Comparison of ENCODE assay signal across 1 cellular context in genomic region chr1:36778773-36779172, GRCh38.
TF ChIP-seq lines count a peak whose summit lies in the region.

No MANE protein-coding gene starts in this region.

TF ChIP-seq in GM23338, 12 proteins besides CTCF, POLR2A, EP300 and RAD21 (continued from another document):
- TF ChIP-seq ZNF462 (CRISPR knock-in tag; IDR thresholded peaks at IDR 0.05) (no peak), JUNB (IDR thresholded peaks at IDR 0.05; ENCODE audit: unreplicated experiment) (no peak)
TF ChIP-seq in GM23338: peak in this region for 0.
